25 cellular contexts compared by ENCODE assay signal in genomic region chr5:11252523-11252922, GRCh38.
"Had no signal": no experiment of that assay in that cellular context is flagged by ENCODE, and none has a peak within 500 bp of the region (broad histone marks: within the 10 kb centered on the region; RNA-seq: fewer than 3 reads in every experiment).

No MANE protein-coding gene starts in this region.

- H3K4me1 Mint-ChIP-seq: memory B cell; naive B cell; stimulated activated naive B cell treated with anti-CD40 and anti-IgM and Interleukin-4, amounts not matched to agents 10 μg/mL and 1 μg/mL and 100 μg/mL, for 72 hours had no signal

- H3K27me3 ChIP-seq: esophagus squamous epithelium, neural progenitor cell, right lobe of liver, tibial nerve, vagina had no signal

- H3K9me3 Mint-ChIP-seq: immature natural killer cell; memory B cell; nephron; neural progenitor cell; stimulated activated naive CD8-positive, alpha-beta T cell treated with anti-CD3 and anti-CD28 coated beads, Interleukin-15, Interleukin-2, amounts not matched to agents 100 ng/mL and 50 ng/mL, for 24 hours had no signal

- H3K9me3 ChIP-seq: esophagus squamous epithelium, lower lobe of right lung, mucosa of descending colon, right lobe of liver, thoracic aorta, tibial nerve, vagina had no signal

- H3K4me3 ChIP-seq: coronary artery, esophagus squamous epithelium, lower lobe of right lung, mucosa of descending colon, neural progenitor cell, right lobe of liver, thoracic aorta, tibial nerve, vagina had no signal

- ATAC-seq: left ventricle myocardium superior; lower lobe of right lung; mucosa of descending colon; right lobe of liver; stimulated activated naive B cell treated with anti-CD40 and anti-IgM and Interleukin-4, amounts not matched to agents 10 μg/mL and 1 μg/mL and 100 μg/mL, for 72 hours had no signal

- H3K79me2 ChIP-seq: parathyroid adenoma had no signal

- H3K4me1 ChIP-seq: lower lobe of right lung, neural progenitor cell, parathyroid adenoma, right lobe of liver, tibial nerve, vagina had no signal

- H3K4me2 ChIP-seq: neural progenitor cell had no signal

- DNase-seq: dermis blood vessel endothelial cell; effector memory CD4-positive, alpha-beta T cell; erythroblast; esophagus squamous epithelium; hypothalamus; immature natural killer cell; islet precursor cell; left ventricle myocardium superior; lower lobe of right lung; mucosa of descending colon; naive B cell; right lobe of liver; small intestine; stimulated activated CD4-positive, alpha-beta T cell treated with anti-CD3 and anti-CD28 coated beads, Interleukin-15, amount 100 ng/mL, for 24 hours; stimulated activated CD4-positive, alpha-beta T cell treated with anti-CD3 and anti-CD28 coated beads, Interleukin-2, amount 100 ng/mL, for 48 hours; stimulated activated naive B cell treated with anti-CD40 and anti-IgM and Interleukin-4, amounts not matched to agents 10 μg/mL and 1 μg/mL and 100 μg/mL, for 72 hours had no signal

- H3K9ac ChIP-seq: neural progenitor cell, parathyroid adenoma had no signal

- H3K27ac Mint-ChIP-seq: immature natural killer cell; memory B cell; naive B cell; nephron; neural progenitor cell; stimulated activated naive B cell treated with anti-CD40 and anti-IgM and Interleukin-4, amounts not matched to agents 10 μg/mL and 1 μg/mL and 100 μg/mL, for 72 hours; stimulated activated naive CD8-positive, alpha-beta T cell treated with anti-CD3 and anti-CD28 coated beads, Interleukin-15, Interleukin-2, amounts not matched to agents 100 ng/mL and 50 ng/mL, for 24 hours had no signal

- H3K36me3 Mint-ChIP-seq: memory B cell; naive B cell; stimulated activated naive B cell treated with anti-CD40 and anti-IgM and Interleukin-4, amounts not matched to agents 10 μg/mL and 1 μg/mL and 100 μg/mL, for 72 hours had no signal

- H3K36me3 ChIP-seq: esophagus squamous epithelium, lower lobe of right lung, neural progenitor cell, right lobe of liver, thoracic aorta, tibial nerve, vagina had no signal

- H2AFZ ChIP-seq: neural progenitor cell, parathyroid adenoma had no signal

- H3K4me3 Mint-ChIP-seq: immature natural killer cell; memory B cell; naive B cell; nephron; neural progenitor cell; stimulated activated naive B cell treated with anti-CD40 and anti-IgM and Interleukin-4, amounts not matched to agents 10 μg/mL and 1 μg/mL and 100 μg/mL, for 72 hours; stimulated activated naive CD8-positive, alpha-beta T cell treated with anti-CD3 and anti-CD28 coated beads, Interleukin-15, Interleukin-2, amounts not matched to agents 100 ng/mL and 50 ng/mL, for 24 hours had no signal

- H3K27ac ChIP-seq: coronary artery, esophagus squamous epithelium, lower lobe of right lung, neural progenitor cell, parathyroid adenoma, right lobe of liver, thoracic aorta, tibial nerve, vagina had no signal

- H3K27me3 Mint-ChIP-seq: stimulated activated naive CD8-positive, alpha-beta T cell treated with anti-CD3 and anti-CD28 coated beads, Interleukin-15, Interleukin-2, amounts not matched to agents 100 ng/mL and 50 ng/mL, for 24 hours had no signal
